ENCODE assay signal across 14 cellular contexts in genomic region chr16:86825631-86826030, GRCh38.
DNase-seq lines count a peak whose midpoint lies in the region; ATAC-seq and TF ChIP-seq lines count a peak whose summit lies in the region.
"Had no signal": no experiment of that assay in that cellular context is flagged by ENCODE, and none has a peak within 500 bp of the region (broad histone marks: within the 10 kb centered on the region; RNA-seq: fewer than 3 reads in every experiment).

No MANE protein-coding gene starts in this region.

- POLR2A ChIA-PET in WTC11 (lab: Charles Lee), result interaction anchor here (0.6 kb wide), 1 partner anchor 222 kb away, joined by 3 read pairs; no protein-coding TSS in a partner anchor

- H3K4me1 ChIP-seq in GM23338 (ENCODE audit: insufficient read depth) (peaks cover 19% of the 10 kb centered on the region), neuronal stem cell (ENCODE audit: control insufficient read depth in 2 of 2, insufficient read depth in 1 of 2, low read depth in 1 of 2, low read length in 2 of 2) (peaks cover 4 to 8% of the 10 kb centered on the region in 2 donors), colonic mucosa (no peaks in the 10 kb centered on the region)

- no peak overlapping the region for H4K8ac ChIP-seq in neuronal stem cell (ENCODE audit: low read depth, low read length)

- no peaks in the 10 kb centered on the region for H3K9me3 Mint-ChIP-seq in activated naive CD4-positive, alpha-beta T cell treated with anti-CD3 and anti-CD28 coated beads, Interleukin-2, amount 50 U/mL, for 24 hours
- H3K9me3 Mint-ChIP-seq in activated naive CD4-positive, alpha-beta T cell treated with anti-CD3 and anti-CD28 coated beads for 36 hours, result no peaks in the 10 kb centered on the region
- H3K9me3 Mint-ChIP-seq in GM23338 (peaks cover 2% of the 10 kb centered on the region; the same call in 1 of the 3 replicates), WTC11 (peaks cover 8% of the 10 kb centered on the region)

- ATAC-seq in GM23338 (no peak), WTC11 (no peak)

- H3K36me3 ChIP-seq in GM23338 (ENCODE audit: insufficient read depth) (no peaks in the 10 kb centered on the region), neuronal stem cell (replicated peaks in 1 of 2; ENCODE audit: control insufficient read depth in 2 of 2, insufficient read depth in 2 of 2, low read length in 2 of 2) (no peaks in the 10 kb centered on the region), colonic mucosa (no peaks in the 10 kb centered on the region)
- H3K36me3 ChIP-seq: BLaER1 treated with 17β-estradiol and CSF1 and Interleukin-3, amounts not matched to agents 10 nM and 100 nM had no signal

- intact Hi-C loops in activated naive CD4-positive, alpha-beta T cell treated with anti-CD3 and anti-CD28 coated beads for 36 hours (cut with micrococcal nuclease), result no loop called here
- intact Hi-C loops in colonic mucosa (cut with DNase I), result no loop called here

- H3K4me3 Mint-ChIP-seq in activated naive CD4-positive, alpha-beta T cell treated with anti-CD3 and anti-CD28 coated beads, Interleukin-2, amount 50 U/mL, for 24 hours, result no peak overlapping the region
- H3K4me3 Mint-ChIP-seq in activated naive CD4-positive, alpha-beta T cell treated with anti-CD3 and anti-CD28 coated beads for 36 hours, result no peak overlapping the region
- H3K4me3 Mint-ChIP-seq in GM23338 (no peak overlapping the region), WTC11 (no peak overlapping the region)
- H3K4me3 Mint-ChIP-seq: CD4-positive, CD25-positive, alpha-beta regulatory T cell had no signal

- H3K4me2 ChIP-seq in GM23338 (no peak overlapping the region), neuronal stem cell (ENCODE audit: insufficient read depth, low read length, poor library complexity, severe bottlenecking) (no peak overlapping the region)

- no peak overlapping the region for H2BK120ac ChIP-seq in neuronal stem cell (ENCODE audit: low read depth, low read length)

- no peak overlapping the region for H3K9ac ChIP-seq in neuronal stem cell (ENCODE audit: low read depth, low read length, poor library complexity)
- H3K9ac ChIP-seq in colonic mucosa (ENCODE audit: low read depth in 2 of 2, low read length in 2 of 2), result no peak overlapping the region
- H3K9ac ChIP-seq: BLaER1 treated with 17β-estradiol and CSF1 and Interleukin-3, amounts not matched to agents 10 nM and 100 nM had no signal

- no peaks in the 10 kb centered on the region for H3K36me3 Mint-ChIP-seq in activated naive CD4-positive, alpha-beta T cell treated with anti-CD3 and anti-CD28 coated beads, Interleukin-2, amount 50 U/mL, for 24 hours
- no peaks in the 10 kb centered on the region for H3K36me3 Mint-ChIP-seq in activated naive CD4-positive, alpha-beta T cell treated with anti-CD3 and anti-CD28 coated beads for 36 hours (ENCODE audit: low read depth)
- H3K36me3 Mint-ChIP-seq in GM23338 (ENCODE audit: low read depth) (peaks cover 2% of the 10 kb centered on the region; the same call in 1 of the 3 replicates), WTC11 (peaks cover 2% of the 10 kb centered on the region; the same call in 1 of the 2 replicates)
- H3K36me3 Mint-ChIP-seq: CD4-positive, CD25-positive, alpha-beta regulatory T cell had no signal

- peak overlapping the region; percentile 32 for H3K27ac Mint-ChIP-seq in activated naive CD4-positive, alpha-beta T cell treated with anti-CD3 and anti-CD28 coated beads, Interleukin-2, amount 50 U/mL, for 24 hours
- no peak overlapping the region for H3K27ac Mint-ChIP-seq in activated naive CD4-positive, alpha-beta T cell treated with anti-CD3 and anti-CD28 coated beads for 36 hours
- H3K27ac Mint-ChIP-seq in GM23338, result no peak overlapping the region
- H3K27ac Mint-ChIP-seq in WTC11, result 0 out of 2 replicates have a peak overlapping the region, but pooled peaks have one; percentile 55

- no peaks in the 10 kb centered on the region for H3F3A ChIP-seq in GM23338 (replicated peaks; ENCODE audit: low read depth)

- no peak for DNase-seq in activated naive CD4-positive, alpha-beta T cell treated with anti-CD3 and anti-CD28 coated beads for 36 hours
- no peak for DNase-seq in GM23338 (ENCODE audit: low spot score)
- DNase-seq in WTC11 (ENCODE audit: low spot score), result no peak
- no peak for DNase-seq in neuronal stem cell (ENCODE audit: low spot score)
- DNase-seq in colonic mucosa, result no peak
- no peak for DNase-seq in dermis blood vessel endothelial cell
- no peak for DNase-seq in NCI-H69 (lab: John Stamatoyannopoulos, UW)
- DNase-seq: ACHN; CD4-positive, CD25-positive, alpha-beta regulatory T cell; DMS53; GF-D8 had no signal

- H3K4me3 ChIP-seq in GM23338 (no peak overlapping the region), neuronal stem cell (ENCODE audit: low read length in 2 of 2) (no peak overlapping the region), colonic mucosa (no peak overlapping the region)
- H3K4me3 ChIP-seq: BLaER1 treated with 17β-estradiol and CSF1 and Interleukin-3, amounts not matched to agents 10 nM and 100 nM had no signal

- H3K9me3 ChIP-seq in neuronal stem cell (replicated peaks in 1 of 2; ENCODE audit: control insufficient read depth in 2 of 2, insufficient read depth in 1 of 2, low read depth in 1 of 2, low read length in 2 of 2), result no peaks in the 10 kb centered on the region
- H3K9me3 ChIP-seq in colonic mucosa, result no peaks in the 10 kb centered on the region
- H3K9me3 ChIP-seq: BLaER1 treated with 17β-estradiol and CSF1 and Interleukin-3, amounts not matched to agents 10 nM and 100 nM had no signal

- no peak overlapping the region for H3K23ac ChIP-seq in neuronal stem cell (ENCODE audit: low read depth, low read length, poor library complexity)

- no peak for TF ChIP-seq CTCF in GM23338 (conservative IDR thresholded peaks at IDR 0.05; ENCODE audit: low read depth in 2 of 2)
- TF ChIP-seq CTCF in WTC11 (IDR thresholded peaks at IDR 0.05), result no peak
- no peak for TF ChIP-seq CTCF in colonic mucosa (IDR thresholded peaks at IDR 0.05)

- no peaks in the 10 kb centered on the region for H3K79me2 ChIP-seq in GM23338 (replicated peaks; ENCODE audit: insufficient read depth)

- H3K9me2 ChIP-seq in GM23338 (ENCODE audit: insufficient read depth), result peaks cover 9% of the 10 kb centered on the region; the same call in 1 of the 2 replicates

- H3K4ac ChIP-seq in neuronal stem cell (ENCODE audit: low read length), result no peak overlapping the region

- CTCF ChIA-PET in activated naive CD4-positive, alpha-beta T cell treated with anti-CD3 and anti-CD28 coated beads for 36 hours (lab: Charles Lee), result no interaction called here
- CTCF ChIA-PET in WTC11 (lab: Charles Lee), result interaction anchor here (1.1 kb wide), 1 partner anchor 9 kb away, joined by 3 read pairs; no protein-coding TSS in a partner anchor

- 0 out of 2 replicates have a peak overlapping the region, but pooled peaks have one; percentile 52 for H2AFZ ChIP-seq in GM23338
- no peak overlapping the region for H2AFZ ChIP-seq in neuronal stem cell (ENCODE audit: low read length)

- no peak overlapping the region for H3K14ac ChIP-seq in neuronal stem cell (ENCODE audit: low read length)

- H3K27me3 ChIP-seq in GM23338 (ENCODE audit: insufficient read depth) (no peaks in the 10 kb centered on the region), neuronal stem cell (ENCODE audit: control insufficient read depth in 3 of 3, insufficient read depth in 3 of 3, low read depth in 1 of 3, low read length in 3 of 3) (peaks cover 0 to 43% (median 0%) of the 10 kb centered on the region in 3 experiments), colonic mucosa (no peaks in the 10 kb centered on the region)

- H3K27me3 Mint-ChIP-seq in activated naive CD4-positive, alpha-beta T cell treated with anti-CD3 and anti-CD28 coated beads, Interleukin-2, amount 50 U/mL, for 24 hours, result peaks cover 23% of the 10 kb centered on the region
- peaks cover 38% of the 10 kb centered on the region for H3K27me3 Mint-ChIP-seq in activated naive CD4-positive, alpha-beta T cell treated with anti-CD3 and anti-CD28 coated beads for 36 hours (ENCODE audit: low read depth)
- H3K27me3 Mint-ChIP-seq in GM23338 (ENCODE audit: insufficient read depth, low read depth, poor library complexity) (peaks cover 14% of the 10 kb centered on the region), WTC11 (ENCODE audit: low read depth) (no peaks in the 10 kb centered on the region)

- H4K20me1 ChIP-seq in GM23338 (replicated peaks; ENCODE audit: insufficient read depth), result no peaks in the 10 kb centered on the region
- H4K20me1 ChIP-seq: BLaER1 treated with 17β-estradiol and CSF1 and Interleukin-3, amounts not matched to agents 10 nM and 100 nM had no signal

- H3K4me1 Mint-ChIP-seq in activated naive CD4-positive, alpha-beta T cell treated with anti-CD3 and anti-CD28 coated beads, Interleukin-2, amount 50 U/mL, for 24 hours, result no peaks in the 10 kb centered on the region
- H3K4me1 Mint-ChIP-seq in activated naive CD4-positive, alpha-beta T cell treated with anti-CD3 and anti-CD28 coated beads for 36 hours (ENCODE audit: low read depth), result no peaks in the 10 kb centered on the region
- H3K4me1 Mint-ChIP-seq in GM23338 (peaks cover 26% of the 10 kb centered on the region), WTC11 (peaks cover 35% of the 10 kb centered on the region)
- H3K4me1 Mint-ChIP-seq: CD4-positive, CD25-positive, alpha-beta regulatory T cell had no signal

- H4K91ac ChIP-seq in neuronal stem cell (ENCODE audit: low read depth, low read length, poor library complexity), result no peak overlapping the region

- no CpG with 5 or more reads among the region's 4 CpGs for WGBS in neuronal stem cell (ENCODE audit: extremely low coverage in 2 of 2, insufficient read length in 2 of 2, insufficient replicate concordance in 1 of 2), 2 donors

- no peak overlapping the region for H2BK5ac ChIP-seq in neuronal stem cell (ENCODE audit: low read length)

- H3K27ac ChIP-seq in GM23338 (ENCODE audit: low read depth) (no peak overlapping the region), neuronal stem cell (replicated peaks; ENCODE audit: low read length) (no peak overlapping the region), colonic mucosa (no peak overlapping the region)
- H3K27ac ChIP-seq: 22Rv1; BLaER1 treated with 17β-estradiol and CSF1 and Interleukin-3, amounts not matched to agents 10 nM and 100 nM had no signal

- no peaks in the 10 kb centered on the region for H3K79me1 ChIP-seq in neuronal stem cell (ENCODE audit: low read depth, low read length)

- H2AK5ac ChIP-seq in neuronal stem cell (ENCODE audit: low read depth, low read length), result no peak overlapping the region

- no peak overlapping the region for H3K18ac ChIP-seq in neuronal stem cell (ENCODE audit: low read length)

- peak overlapping the region; percentile 29 for H2BK15ac ChIP-seq in neuronal stem cell (ENCODE audit: low read length)

- H2BK12ac ChIP-seq in neuronal stem cell (ENCODE audit: low read length), result no peak overlapping the region

TF ChIP-seq in GM23338, 12 proteins besides CTCF, POLR2A, EP300 and RAD21 (continues in another document):
- TF ChIP-seq STAT1 (IDR thresholded peaks at IDR 0.05; ENCODE audit: unreplicated experiment) (no peak), JUNB (IDR thresholded peaks at IDR 0.05; ENCODE audit: unreplicated experiment) (no peak), POLR2AphosphoS5 (IDR thresholded peaks at IDR 0.05; ENCODE audit: low read depth) (no peak)

Comparison
In these comparisons a context has a peak if more than half of its experiments do, and no peak if none do; other contexts are left out.
1. H3K27ac Mint-ChIP-seq: peak in activated naive CD4-positive, alpha-beta T cell treated with anti-CD3 and anti-CD28 coated beads, Interleukin-2, amount 50 U/mL, for 24 hours (single experiment) and WTC11 (single experiment); none in activated naive CD4-positive, alpha-beta T cell treated with anti-CD3 and anti-CD28 coated beads for 36 hours (single experiment) and GM23338 (single experiment).